In the genomic region with DNA sequence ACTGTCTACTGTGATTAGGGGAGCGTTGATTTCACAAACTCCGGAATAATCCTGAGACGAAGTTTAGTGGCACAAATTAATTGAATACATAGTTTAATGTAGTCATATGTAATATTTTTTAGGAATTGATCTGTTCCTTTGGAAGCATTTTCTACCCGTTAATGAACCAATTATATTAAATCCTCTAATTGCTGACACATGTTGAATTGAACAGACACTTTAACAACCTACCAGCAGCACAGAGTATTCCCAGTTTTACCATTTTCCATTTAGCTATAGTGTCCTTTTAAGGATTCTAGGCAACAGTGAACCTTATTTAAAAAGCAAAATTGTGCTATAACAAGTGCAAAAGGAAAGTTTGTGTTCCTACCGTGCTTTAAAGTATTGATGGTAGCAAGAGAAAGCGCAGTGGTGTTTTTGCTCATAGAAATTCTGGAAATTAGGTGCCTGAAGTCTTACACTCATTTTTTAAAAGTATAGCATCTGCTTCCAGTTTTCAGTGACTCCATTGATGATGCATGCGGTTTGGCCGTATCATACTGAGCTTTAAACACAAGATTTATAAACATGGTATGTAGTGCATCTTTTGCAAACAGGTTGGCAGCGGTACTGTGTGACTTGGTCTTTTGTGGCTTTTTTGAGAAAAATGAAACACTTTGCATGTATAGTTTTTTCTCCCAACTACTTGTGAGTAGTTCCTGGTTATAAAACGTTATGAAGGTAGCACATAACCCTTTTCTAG, we compare ENCODE assay signal across 1 cellular context.
TF ChIP-seq lines count a peak whose summit lies in the region.

No MANE protein-coding gene starts in this region.

TF ChIP-seq in H1, 55 proteins besides CTCF, POLR2A, EP300 and RAD21:
- TF ChIP-seq SIX5 (IDR thresholded peaks at IDR 0.05; ENCODE audit: low read depth, low read length) (no peak), CREB1 (IDR thresholded peaks at IDR 0.05) (no peak), KDM4A (IDR thresholded peaks at IDR 0.05; ENCODE audit: low read depth, low read length, severe bottlenecking) (no peak), TAF7 (optimal IDR thresholded peaks at IDR 0.05; ENCODE audit: borderline replicate concordance, low read depth, low read length) (no peak), TCF12 (IDR thresholded peaks at IDR 0.05; ENCODE audit: low read depth, low read length) (no peak), ZNF274 (IDR thresholded peaks at IDR 0.05; ENCODE audit: borderline replicate concordance, extremely low read depth, low read length) (no peak), KDM5A (IDR thresholded peaks at IDR 0.05; ENCODE audit: low read length) (no peak), POLR2AphosphoS5 (IDR thresholded peaks at IDR 0.05; ENCODE audit: low read depth, low read length) (no peak), POU5F1 (IDR thresholded peaks at IDR 0.05; ENCODE audit: low read depth, low read length) (no peak), RFX5 (IDR thresholded peaks at IDR 0.05; ENCODE audit: borderline replicate concordance, low read depth, low read length) (no peak), BRCA1 (IDR thresholded peaks at IDR 0.05; ENCODE audit: low read depth, low read length) (no peak), SAP30 (IDR thresholded peaks at IDR 0.05; ENCODE audit: insufficient read depth, insufficient replicate concordance, low read length) (no peak)
- TF ChIP-seq, protein P1, sequence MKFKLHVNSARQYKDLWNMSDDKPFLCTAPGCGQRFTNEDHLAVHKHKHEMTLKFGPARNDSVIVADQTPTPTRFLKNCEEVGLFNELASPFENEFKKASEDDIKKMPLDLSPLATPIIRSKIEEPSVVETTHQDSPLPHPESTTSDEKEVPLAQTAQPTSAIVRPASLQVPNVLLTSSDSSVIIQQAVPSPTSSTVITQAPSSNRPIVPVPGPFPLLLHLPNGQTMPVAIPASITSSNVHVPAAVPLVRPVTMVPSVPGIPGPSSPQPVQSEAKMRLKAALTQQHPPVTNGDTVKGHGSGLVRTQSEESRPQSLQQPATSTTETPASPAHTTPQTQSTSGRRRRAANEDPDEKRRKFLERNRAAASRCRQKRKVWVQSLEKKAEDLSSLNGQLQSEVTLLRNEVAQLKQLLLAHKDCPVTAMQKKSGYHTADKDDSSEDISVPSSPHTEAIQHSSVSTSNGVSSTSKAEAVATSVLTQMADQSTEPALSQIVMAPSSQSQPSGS (IDR thresholded peaks at IDR 0.05; ENCODE audit: low read length), result no peak
- TF ChIP-seq, protein P2, sequence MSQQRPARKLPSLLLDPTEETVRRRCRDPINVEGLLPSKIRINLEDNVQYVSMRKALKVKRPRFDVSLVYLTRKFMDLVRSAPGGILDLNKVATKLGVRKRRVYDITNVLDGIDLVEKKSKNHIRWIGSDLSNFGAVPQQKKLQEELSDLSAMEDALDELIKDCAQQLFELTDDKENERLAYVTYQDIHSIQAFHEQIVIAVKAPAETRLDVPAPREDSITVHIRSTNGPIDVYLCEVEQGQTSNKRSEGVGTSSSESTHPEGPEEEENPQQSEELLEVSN (IDR thresholded peaks at IDR 0.05), result no peak
- TF ChIP-seq, protein P3, sequence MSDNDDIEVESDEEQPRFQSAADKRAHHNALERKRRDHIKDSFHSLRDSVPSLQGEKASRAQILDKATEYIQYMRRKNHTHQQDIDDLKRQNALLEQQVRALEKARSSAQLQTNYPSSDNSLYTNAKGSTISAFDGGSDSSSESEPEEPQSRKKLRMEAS (IDR thresholded peaks at IDR 0.05), result no peak
- TF ChIP-seq, protein P4, sequence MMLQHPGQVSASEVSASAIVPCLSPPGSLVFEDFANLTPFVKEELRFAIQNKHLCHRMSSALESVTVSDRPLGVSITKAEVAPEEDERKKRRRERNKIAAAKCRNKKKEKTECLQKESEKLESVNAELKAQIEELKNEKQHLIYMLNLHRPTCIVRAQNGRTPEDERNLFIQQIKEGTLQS (IDR thresholded peaks at IDR 0.05; ENCODE audit: insufficient read depth, low read depth, low read length), result no peak
- TF ChIP-seq, protein P5, sequence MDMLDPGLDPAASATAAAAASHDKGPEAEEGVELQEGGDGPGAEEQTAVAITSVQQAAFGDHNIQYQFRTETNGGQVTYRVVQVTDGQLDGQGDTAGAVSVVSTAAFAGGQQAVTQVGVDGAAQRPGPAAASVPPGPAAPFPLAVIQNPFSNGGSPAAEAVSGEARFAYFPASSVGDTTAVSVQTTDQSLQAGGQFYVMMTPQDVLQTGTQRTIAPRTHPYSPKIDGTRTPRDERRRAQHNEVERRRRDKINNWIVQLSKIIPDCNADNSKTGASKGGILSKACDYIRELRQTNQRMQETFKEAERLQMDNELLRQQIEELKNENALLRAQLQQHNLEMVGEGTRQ (IDR thresholded peaks at IDR 0.05; ENCODE audit: low read length), result no peak
